ENCODE assay signal across 1 cellular context in the genomic region with DNA sequence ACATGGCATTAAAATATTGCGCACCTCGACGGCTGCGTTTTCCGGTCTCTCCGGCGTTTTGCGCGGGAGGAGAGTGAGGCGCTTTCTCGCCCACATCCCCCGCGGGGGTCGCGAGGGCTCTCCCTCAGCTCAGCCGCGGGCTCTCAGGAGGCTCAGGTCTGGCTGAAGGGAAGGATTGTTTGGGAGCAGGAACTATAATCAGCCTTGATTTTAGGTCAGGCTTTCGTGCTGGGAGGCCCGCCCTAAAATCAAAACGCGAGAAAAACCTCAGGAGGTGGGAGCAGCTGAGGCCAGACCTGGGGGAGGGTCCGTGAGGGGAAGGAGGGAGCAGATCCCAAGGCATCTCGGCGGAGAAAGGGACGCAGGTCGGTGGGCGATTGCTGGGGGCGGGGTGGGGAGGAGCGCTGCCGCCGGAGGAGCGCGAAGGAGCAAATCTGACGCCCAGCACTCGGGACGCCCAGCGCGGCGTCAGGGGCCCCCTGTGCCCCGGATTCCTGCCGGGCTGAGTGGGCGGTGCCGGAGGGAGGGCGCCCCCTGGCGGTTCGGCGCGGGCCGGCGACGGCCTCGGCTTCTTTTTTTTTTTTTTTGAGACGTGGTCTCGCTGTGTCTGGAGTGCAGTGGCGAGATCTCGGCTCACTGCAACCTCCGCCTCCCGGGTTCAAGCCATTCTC.
TF ChIP-seq lines count a peak whose summit lies in the region.

No MANE protein-coding gene starts in this region.

TF ChIP-seq in GM23338, 12 proteins besides CTCF, POLR2A, EP300 and RAD21:
- TF ChIP-seq, protein P1, sequence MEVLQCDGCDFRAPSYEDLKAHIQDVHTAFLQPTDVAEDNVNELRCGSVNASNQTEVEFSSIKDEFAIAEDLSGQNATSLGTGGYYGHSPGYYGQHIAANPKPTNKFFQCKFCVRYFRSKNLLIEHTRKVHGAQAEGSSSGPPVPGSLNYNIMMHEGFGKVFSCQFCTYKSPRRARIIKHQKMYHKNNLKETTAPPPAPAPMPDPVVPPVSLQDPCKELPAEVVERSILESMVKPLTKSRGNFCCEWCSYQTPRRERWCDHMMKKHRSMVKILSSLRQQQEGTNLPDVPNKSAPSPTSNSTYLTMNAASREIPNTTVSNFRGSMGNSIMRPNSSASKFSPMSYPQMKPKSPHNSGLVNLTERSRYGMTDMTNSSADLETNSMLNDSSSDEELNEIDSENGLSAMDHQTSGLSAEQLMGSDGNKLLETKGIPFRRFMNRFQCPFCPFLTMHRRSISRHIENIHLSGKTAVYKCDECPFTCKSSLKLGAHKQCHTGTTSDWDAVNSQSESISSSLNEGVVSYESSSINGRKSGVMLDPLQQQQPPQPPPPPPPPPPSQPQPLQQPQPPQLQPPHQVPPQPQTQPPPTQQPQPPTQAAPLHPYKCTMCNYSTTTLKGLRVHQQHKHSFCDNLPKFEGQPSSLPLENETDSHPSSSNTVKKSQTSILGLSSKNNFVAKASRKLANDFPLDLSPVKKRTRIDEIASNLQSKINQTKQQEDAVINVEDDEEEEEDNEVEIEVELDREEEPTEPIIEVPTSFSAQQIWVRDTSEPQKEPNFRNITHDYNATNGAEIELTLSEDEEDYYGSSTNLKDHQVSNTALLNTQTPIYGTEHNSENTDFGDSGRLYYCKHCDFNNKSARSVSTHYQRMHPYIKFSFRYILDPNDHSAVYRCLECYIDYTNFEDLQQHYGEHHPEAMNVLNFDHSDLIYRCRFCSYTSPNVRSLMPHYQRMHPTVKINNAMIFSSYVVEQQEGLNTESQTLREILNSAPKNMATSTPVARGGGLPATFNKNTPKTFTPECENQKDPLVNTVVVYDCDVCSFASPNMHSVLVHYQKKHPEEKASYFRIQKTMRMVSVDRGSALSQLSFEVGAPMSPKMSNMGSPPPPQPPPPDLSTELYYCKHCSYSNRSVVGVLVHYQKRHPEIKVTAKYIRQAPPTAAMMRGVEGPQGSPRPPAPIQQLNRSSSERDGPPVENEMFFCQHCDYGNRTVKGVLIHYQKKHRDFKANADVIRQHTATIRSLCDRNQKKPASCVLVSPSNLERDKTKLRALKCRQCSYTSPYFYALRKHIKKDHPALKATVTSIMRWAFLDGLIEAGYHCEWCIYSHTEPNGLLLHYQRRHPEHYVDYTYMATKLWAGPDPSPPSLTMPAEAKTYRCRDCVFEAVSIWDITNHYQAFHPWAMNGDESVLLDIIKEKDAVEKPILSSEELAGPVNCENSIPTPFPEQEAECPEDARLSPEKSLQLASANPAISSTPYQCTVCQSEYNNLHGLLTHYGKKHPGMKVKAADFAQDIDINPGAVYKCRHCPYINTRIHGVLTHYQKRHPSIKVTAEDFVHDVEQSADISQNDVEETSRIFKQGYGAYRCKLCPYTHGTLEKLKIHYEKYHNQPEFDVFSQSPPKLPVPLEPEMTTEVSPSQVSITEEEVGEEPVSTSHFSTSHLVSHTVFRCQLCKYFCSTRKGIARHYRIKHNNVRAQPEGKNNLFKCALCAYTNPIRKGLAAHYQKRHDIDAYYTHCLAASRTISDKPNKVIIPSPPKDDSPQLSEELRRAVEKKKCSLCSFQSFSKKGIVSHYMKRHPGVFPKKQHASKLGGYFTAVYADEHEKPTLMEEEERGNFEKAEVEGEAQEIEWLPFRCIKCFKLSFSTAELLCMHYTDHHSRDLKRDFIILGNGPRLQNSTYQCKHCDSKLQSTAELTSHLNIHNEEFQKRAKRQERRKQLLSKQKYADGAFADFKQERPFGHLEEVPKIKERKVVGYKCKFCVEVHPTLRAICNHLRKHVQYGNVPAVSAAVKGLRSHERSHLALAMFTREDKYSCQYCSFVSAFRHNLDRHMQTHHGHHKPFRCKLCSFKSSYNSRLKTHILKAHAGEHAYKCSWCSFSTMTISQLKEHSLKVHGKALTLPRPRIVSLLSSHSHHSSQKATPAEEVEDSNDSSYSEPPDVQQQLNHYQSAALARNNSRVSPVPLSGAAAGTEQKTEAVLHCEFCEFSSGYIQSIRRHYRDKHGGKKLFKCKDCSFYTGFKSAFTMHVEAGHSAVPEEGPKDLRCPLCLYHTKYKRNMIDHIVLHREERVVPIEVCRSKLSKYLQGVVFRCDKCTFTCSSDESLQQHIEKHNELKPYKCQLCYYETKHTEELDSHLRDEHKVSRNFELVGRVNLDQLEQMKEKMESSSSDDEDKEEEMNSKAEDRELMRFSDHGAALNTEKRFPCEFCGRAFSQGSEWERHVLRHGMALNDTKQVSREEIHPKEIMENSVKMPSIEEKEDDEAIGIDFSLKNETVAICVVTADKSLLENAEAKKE (CRISPR knock-in tag; IDR thresholded peaks at IDR 0.05) = no peak
- TF ChIP-seq POLR2AphosphoS5 (IDR thresholded peaks at IDR 0.05; ENCODE audit: low read depth) = peak; percentile 40; the same call in 1 of the 2 replicates
- TF ChIP-seq CREB1 (CRISPR knock-in tag; IDR thresholded peaks at IDR 0.05; ENCODE audit: low read depth) = peak; percentile 72
